ENCODE assay signal across 28 cellular contexts in the genomic region with DNA sequence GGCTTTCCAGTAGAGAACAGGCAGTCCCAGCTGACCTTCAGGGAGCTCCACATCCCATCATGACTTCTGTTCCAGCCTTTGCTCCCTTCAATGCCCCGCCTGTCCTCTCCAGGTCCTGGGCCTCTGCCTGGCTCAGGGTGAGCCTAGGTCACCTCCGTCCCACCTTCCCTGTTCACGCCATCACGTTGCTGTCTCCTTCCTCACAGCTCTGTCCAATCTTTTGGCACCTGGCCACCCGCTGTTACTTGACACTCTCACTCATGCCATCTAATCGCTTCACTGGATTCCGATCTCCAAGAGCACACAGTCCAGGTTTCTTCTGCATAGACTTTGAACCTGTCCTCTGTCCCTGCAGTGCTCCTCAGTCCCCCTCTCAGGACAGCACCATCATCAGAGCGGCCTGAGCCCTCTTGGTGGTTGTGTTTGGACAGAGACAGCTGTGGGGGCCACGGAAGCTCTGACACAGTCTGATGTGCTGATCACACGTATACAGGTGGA. TPM values are rescaled to one million over a fixed set of nuclear protein-coding genes. Genes with fewer than 3 reads are reported as not detected.
DNase-seq lines count a peak whose midpoint lies in the region; FAIRE-seq and TF ChIP-seq lines count a peak whose summit lies in the region.
"Had no signal": no experiment of that assay in that cellular context is flagged by ENCODE, and none has a peak within 500 bp of the region (broad histone marks: within the 10 kb centered on the region; RNA-seq: fewer than 3 reads in every experiment).

No MANE protein-coding gene starts in this region.

- H4K8ac ChIP-seq in H1 (ENCODE audit: extremely low read depth, insufficient read depth, low read length), result no peak overlapping the region

- CTCF ChIA-PET in Caco-2 (lab: Charles Lee), result no interaction called here
- CTCF ChIA-PET in HEK293 (lab: Yijun Ruan, JAX), result interaction anchor here (0.5 kb wide), 1 partner anchor 445 kb away, joined by 3 read pairs; no protein-coding TSS in a partner anchor
- CTCF ChIA-PET in H1 (lab: Charles Lee; ENCODE audit: partially characterized antibody), result interaction anchor here (0.6 to 10.2 kb wide), 8 partner anchors 9 to 517 kb away, joined by 3 to 86 read pairs (median 4); no protein-coding TSS in a partner anchor

- H3K4ac ChIP-seq in H1 (replicated peaks; ENCODE audit: insufficient read length, low read depth, low read length), result no peak overlapping the region

- no peak overlapping the region for H4K5ac ChIP-seq in H1 (ENCODE audit: insufficient read length, low read depth, low read length)

- H3K36me3 ChIP-seq in Caco-2 (ENCODE audit: control insufficient read depth, insufficient read depth, low read length) (no peaks in the 10 kb centered on the region), HEK293 (ENCODE audit: control insufficient read depth in 2 of 2, insufficient read depth in 1 of 2, low read length in 2 of 2) (no peaks in the 10 kb centered on the region; a peak in 1 of 3 replicates), H1 (ENCODE audit: control insufficient read depth in 2 of 4, insufficient read depth in 4 of 4, low read length in 3 of 4) (no peaks in the 10 kb centered on the region)
- H3K36me3 ChIP-seq: cardiac muscle cell, ovary, SJCRH30, thoracic aorta had no signal

- no peak overlapping the region for H3K9ac ChIP-seq in H1 (replicated peaks in 1 of 4; ENCODE audit: extremely low read depth in 1 of 4, low read depth in 3 of 4, low read length in 3 of 4)

- H2BK15ac ChIP-seq in H1 (ENCODE audit: low read length), result no peak overlapping the region

- H2AFZ ChIP-seq in H1 (ENCODE audit: low read length), result no peak overlapping the region

- no peaks in the 10 kb centered on the region for H3K79me2 ChIP-seq in H1 (ENCODE audit: control insufficient read depth in 1 of 2, insufficient read depth in 2 of 2, low read length in 2 of 2)

- TF ChIP-seq RAD21 in H1 (IDR thresholded peaks at IDR 0.05 in 1 of 2, conservative IDR thresholded peaks at IDR 0.05 in 1 of 2; ENCODE audit: low read depth in 2 of 2, low read length in 2 of 2), result no peak

- TF ChIP-seq POLR2A in H1 (IDR thresholded peaks at IDR 0.05; ENCODE audit: control extremely low read depth in 1 of 2, low read depth in 2 of 2, low read length in 2 of 2), result no peak

- H2BK20ac ChIP-seq in H1 (ENCODE audit: low read length), result no peak overlapping the region

- H3K4me3 Mint-ChIP-seq in Caco-2 (ENCODE audit: unreplicated experiment), result no peak overlapping the region
- no peak overlapping the region for H3K4me3 Mint-ChIP-seq in nephron progenitor cell
- H3K4me3 Mint-ChIP-seq: CD4-positive, CD25-positive, alpha-beta regulatory T cell; stimulated activated effector memory CD8-positive, alpha-beta T cell treated with anti-CD3 and anti-CD28 coated beads, Interleukin-12 subunit alpha, Interleukin-12 subunit beta, amount 100 ng/mL, for 72 hours had no signal

- intact Hi-C loops in Caco-2 (cut with micrococcal nuclease; ENCODE audit: unreplicated experiment), result no loop called here

- H3K56ac ChIP-seq in H1 (replicated peaks; ENCODE audit: insufficient read length, low read depth, low read length), result no peak overlapping the region

- H3K23me2 ChIP-seq in H1 (ENCODE audit: low read depth, low read length), result no peaks in the 10 kb centered on the region

- H4K20me1 ChIP-seq in H1 (replicated peaks in 1 of 2; ENCODE audit: control insufficient read depth in 1 of 2, insufficient read depth in 2 of 2, low read length in 2 of 2), result peaks cover 0 to 2% of the 10 kb centered on the region in 2 experiments

- H2BK12ac ChIP-seq in H1 (ENCODE audit: low read depth, low read length), result no peak overlapping the region

- peaks cover 22% of the 10 kb centered on the region for H3K4me1 Mint-ChIP-seq in Caco-2 (ENCODE audit: low read depth, unreplicated experiment)
- H3K4me1 Mint-ChIP-seq in nephron progenitor cell, result peaks cover 33% of the 10 kb centered on the region
- H3K4me1 Mint-ChIP-seq: CD4-positive, CD25-positive, alpha-beta regulatory T cell had no signal

- H3K27ac ChIP-seq in HEK293 (ENCODE audit: extremely low read depth, low read depth, low read length) (no peak overlapping the region), H1 (ENCODE audit: low read depth, low read length) (no peak overlapping the region)
- H3K27ac ChIP-seq: cardiac muscle cell, ovary, SJCRH30, thoracic aorta, VCaP had no signal

- no peak overlapping the region for H3K18ac ChIP-seq in H1 (ENCODE audit: extremely low read depth, low read length)

- WGBS in H1 (ENCODE audit: extremely low coverage in 1 of 2, insufficient coverage in 1 of 2, insufficient read length in 1 of 2, insufficient replicate concordance in 2 of 2, low coverage in 1 of 2, low lambda C conversion rate in 2 of 2, missing lambda C conversion rate in 1 of 2), 2 experiments, result 92% methylated on average over 10 of the region's 10 CpGs; no CpG with 5 or more reads in 1 of the 2 experiments

- H2AK5ac ChIP-seq in H1 (ENCODE audit: low read depth, low read length), result no peak overlapping the region

- peak overlapping the region; percentile 16 for H2BK5ac ChIP-seq in H1 (ENCODE audit: low read depth, low read length)

- H3K14ac ChIP-seq in H1 (ENCODE audit: insufficient read length), result no peak overlapping the region

- H3K9me3 ChIP-seq in Caco-2, result no peaks in the 10 kb centered on the region
- no peaks in the 10 kb centered on the region for H3K9me3 ChIP-seq in HEK293 (ENCODE audit: control insufficient read depth, insufficient read depth, low read depth, low read length)
- no peaks in the 10 kb centered on the region for H3K9me3 ChIP-seq in H1 (ENCODE audit: insufficient read depth in 2 of 2, low read depth in 1 of 2, low read length in 1 of 2)
- H3K9me3 ChIP-seq: ovary, SJCRH30, thoracic aorta had no signal

- no peak overlapping the region for H3K23ac ChIP-seq in H1 (ENCODE audit: insufficient read length)

- H3K9me3 Mint-ChIP-seq in Caco-2 (ENCODE audit: unreplicated experiment) (no peaks in the 10 kb centered on the region), nephron progenitor cell (no peaks in the 10 kb centered on the region)
- H3K9me3 Mint-ChIP-seq: CD4-positive, CD25-positive, alpha-beta regulatory T cell; stimulated activated effector memory CD8-positive, alpha-beta T cell treated with anti-CD3 and anti-CD28 coated beads, Interleukin-12 subunit alpha, Interleukin-12 subunit beta, amount 100 ng/mL, for 72 hours had no signal

- H3K4me1 ChIP-seq in Caco-2, result peaks cover 37% of the 10 kb centered on the region
- H3K4me1 ChIP-seq in HEK293 (ENCODE audit: control insufficient read depth, insufficient read depth, low read length), result no peaks in the 10 kb centered on the region
- H3K4me1 ChIP-seq in H1 (replicated peaks in 1 of 4; ENCODE audit: control insufficient read depth in 3 of 4, insufficient read depth in 4 of 4, low read length in 3 of 4), result peaks cover 0 to 2% (median 0%) of the 10 kb centered on the region in 4 experiments; a peak in 1 of 7 replicates
- H3K4me1 ChIP-seq: SJCRH30 had no signal

- no TSS peak for BruUV-seq in Caco-2 (replicated peaks; lab: Mats Ljungman, UMichigan)

- no peak overlapping the region for H4K91ac ChIP-seq in H1 (replicated peaks; ENCODE audit: insufficient read length, low read length)

- no peak for TF ChIP-seq CTCF in Caco-2 (IDR thresholded peaks at IDR 0.05; ENCODE audit: insufficient read depth in 1 of 2, low read depth in 1 of 2, low read length in 1 of 2, severe bottlenecking in 1 of 2, unreplicated experiment in 1 of 2)
- TF ChIP-seq CTCF in HEK293 (tag by site-specific recombination; IDR thresholded peaks at IDR 0.05), result no peak
- no peak for TF ChIP-seq CTCF in H1 (IDR thresholded peaks at IDR 0.05; ENCODE audit: control extremely low read depth in 1 of 3, insufficient read depth in 1 of 3, low read depth in 1 of 3, low read length in 3 of 3)
- no peak for TF ChIP-seq CTCF in nephron progenitor cell (IDR thresholded peaks at IDR 0.05)

- no peak for TF ChIP-seq EP300 in H1 (IDR thresholded peaks at IDR 0.05; ENCODE audit: borderline replicate concordance in 1 of 2, low read depth in 2 of 2, low read length in 2 of 2)

- peak overlapping the region; percentile 45 for H3K27ac Mint-ChIP-seq in Caco-2 (ENCODE audit: unreplicated experiment)
- H3K27ac Mint-ChIP-seq in nephron progenitor cell, result peak overlapping the region; percentile 85
- H3K27ac Mint-ChIP-seq: CD4-positive, CD25-positive, alpha-beta regulatory T cell; stimulated activated effector memory CD8-positive, alpha-beta T cell treated with anti-CD3 and anti-CD28 coated beads, Interleukin-12 subunit alpha, Interleukin-12 subunit beta, amount 100 ng/mL, for 72 hours had no signal

- H3K27me3 Mint-ChIP-seq in Caco-2 (ENCODE audit: insufficient read depth, unreplicated experiment) (no peaks in the 10 kb centered on the region), nephron progenitor cell (ENCODE audit: low read depth, poor library complexity) (peaks cover 4% of the 10 kb centered on the region)
- H3K27me3 Mint-ChIP-seq: CD4-positive, CD25-positive, alpha-beta regulatory T cell had no signal

- H3K27me3 ChIP-seq in Caco-2 (replicated peaks; ENCODE audit: control insufficient read depth, insufficient read depth, low read length) (no peaks in the 10 kb centered on the region), H1 (replicated peaks in 1 of 4; ENCODE audit: control insufficient read depth in 3 of 4, extremely low read depth in 1 of 4, insufficient read depth in 3 of 4, low read length in 3 of 4) (no peaks in the 10 kb centered on the region)
- H3K27me3 ChIP-seq: ovary, SJCRH30 had no signal

- DNase-seq in Caco-2 (no peak), H1 (ENCODE audit: low read depth in 1 of 2, low spot score in 2 of 2) (no peak), nephron progenitor cell (no peak), NCI-H2171 (lab: John Stamatoyannopoulos, UW) (no peak), NCI-H187 treated with DMSO at 0.1 percent for 48 hours (lab: John Stamatoyannopoulos, UW) (no peak)
- DNase-seq in central memory CD4-positive, alpha-beta T cell, result no peak
- DNase-seq: activated CD4-positive, alpha-beta T cell treated with anti-CD3 and anti-CD28 coated beads, Interleukin-2, amount 50 U/mL, for 4 hours; activated CD8-positive, alpha-beta memory T cell treated with anti-CD3 and anti-CD28 coated beads, Interleukin-2, amount 50 U/mL, for 48 hours; activated gamma-delta T cell; CD4-positive, CD25-positive, alpha-beta regulatory T cell; DMS79; hippocampal formation; Kasumi-1; mammary epithelial cell; NCI-H1048; NCI-H2107; NCI-H748 treated with DMSO at 0.1 percent for 48 hours; ovary; PC-3; T-helper 2 cell had no signal

- no peaks in the 10 kb centered on the region; the same call in 1 of the 2 replicates for H3K79me1 ChIP-seq in H1 (ENCODE audit: low read depth, low read length)

- POLR2A ChIA-PET in Caco-2 (lab: Charles Lee), result no interaction called here
- POLR2A ChIA-PET in HEK293 (lab: Yijun Ruan, JAX), result interaction anchor here (0.7 kb wide), 1 partner anchor 483 kb away, joined by 4 read pairs; no protein-coding TSS in a partner anchor
- POLR2A ChIA-PET in H1 (lab: Charles Lee; ENCODE audit: partially characterized antibody), result no interaction called here

- H3K4me3 ChIP-seq in Caco-2 (ENCODE audit: low read depth, low read length), result no peak overlapping the region
- no peak overlapping the region for H3K4me3 ChIP-seq in HEK293 (ENCODE audit: low read depth, low read length)
- no peak overlapping the region for H3K4me3 ChIP-seq in H1 (ENCODE audit: extremely low read depth in 1 of 4, insufficient read depth in 2 of 4, low read depth in 3 of 4, low read length in 4 of 4)
- H3K4me3 ChIP-seq: cardiac muscle cell, GM12878, ovary, SJCRH30, thoracic aorta had no signal

- H3K4me2 ChIP-seq in H1 (ENCODE audit: insufficient read depth in 1 of 2, low read depth in 2 of 2, low read length in 2 of 2), result no peak overlapping the region

- H2BK120ac ChIP-seq in H1 (replicated peaks; ENCODE audit: low read depth, low read length), result no peak overlapping the region

- no peaks in the 10 kb centered on the region for H3K36me3 Mint-ChIP-seq in Caco-2 (ENCODE audit: insufficient read depth, unreplicated experiment)
- H3K36me3 Mint-ChIP-seq in nephron progenitor cell (ENCODE audit: low read depth), result peaks cover 28% of the 10 kb centered on the region
- H3K36me3 Mint-ChIP-seq: stimulated activated effector memory CD8-positive, alpha-beta T cell treated with anti-CD3 and anti-CD28 coated beads, Interleukin-12 subunit alpha, Interleukin-12 subunit beta, amount 100 ng/mL, for 72 hours had no signal

- FAIRE-seq in H1 (lab: Jason Lieb, UNC), result no peak
- FAIRE-seq: GM12878, GM19239 had no signal

RNA-seq across cellular contexts. Expression of a gene that starts 34.8 kb away (rescaled TPM):
- 3.8 and 5.1 TPM in 2 replicates for total RNA-seq in Caco-2 (2022)
- 22.2 and 23.9 TPM in 2 replicates for total RNA-seq in H1 (2021; fragmentation: NEBNext Ultra II Directional; extraction: Animal tissue kit (Norgen Biotek cat#: 25700))
- 7.4 and 13.8 TPM in 2 replicates for polyA plus RNA-seq in H1 (2011; rRNA removed)
- 10.4 TPM for polyA plus RNA-seq in H1 (2011; cell fraction: cytosol; rRNA removed)
- polyA plus RNA-seq in H1 (2011; cell fraction: nucleus; rRNA removed), result 27.4 TPM
- 10.0 to 18.2 TPM (median 12.7 TPM) in 4 replicates for polyA plus RNA-seq in H1 (2012, experiment 1 of 2)
- 1.7 TPM for polyA plus RNA-seq in H1 (2012, experiment 2 of 2)
- 15.1 TPM for polyA plus RNA-seq in H1 (2013, experiment 1 of 2)
- polyA plus RNA-seq in H1 (2013, experiment 2 of 2), result 12.6 TPM
- 43.9 and 47.9 TPM in 2 replicates for polyA minus RNA-seq in H1 (2011; rRNA and poly(A)+ RNA removed)
- polyA minus RNA-seq in H1 (2011; cell fraction: cytosol; rRNA and poly(A)+ RNA removed), result 16.0 TPM
- polyA minus RNA-seq in H1 (2011; cell fraction: nucleus; rRNA and poly(A)+ RNA removed), result 79.3 TPM
